Comparison of ENCODE assay signal across 19 cellular contexts in the genomic region with DNA sequence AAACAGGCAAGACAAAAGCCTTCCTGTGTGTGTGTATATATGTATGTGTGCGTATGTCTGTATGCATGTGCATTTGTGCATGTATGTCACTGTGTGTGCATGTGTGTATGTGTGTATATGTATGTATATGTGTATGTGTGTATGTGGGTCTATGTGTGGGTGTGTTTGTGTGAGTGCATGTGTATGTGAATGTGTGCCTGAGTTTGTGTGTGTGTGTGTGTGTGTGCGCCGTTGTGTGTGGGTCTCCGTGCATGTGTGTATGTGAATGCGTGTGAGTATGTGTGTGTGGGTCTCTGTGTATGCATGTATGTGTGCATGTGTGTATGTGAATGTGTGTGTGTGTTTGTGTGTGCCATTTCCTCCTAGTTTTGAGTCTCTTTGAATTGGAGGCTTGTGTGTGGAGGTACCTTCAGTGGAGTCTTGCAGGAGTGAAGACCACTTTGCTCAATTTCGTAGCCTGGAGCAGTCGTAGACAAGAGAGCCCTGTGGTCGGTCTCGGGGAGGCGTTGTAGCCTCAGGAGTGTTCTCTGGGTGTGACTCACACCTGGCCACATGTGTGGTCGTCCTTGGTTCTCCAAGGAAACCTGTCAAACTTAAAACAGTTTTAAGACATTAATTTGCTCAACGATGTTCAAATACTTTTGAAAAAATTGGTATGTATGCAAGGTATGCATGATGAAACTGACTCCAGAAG. TPM values are rescaled to one million over a fixed set of nuclear protein-coding genes. Genes with fewer than 3 reads are reported as not detected.
A peak's percentile ranks its signal among the peaks of the same experiment; 100 is the strongest.
DNase-seq lines count a peak whose midpoint lies in the region; ATAC-seq, FAIRE-seq and TF ChIP-seq lines count a peak whose summit lies in the region.
"Had no signal": no experiment of that assay in that cellular context is flagged by ENCODE, and none has a peak within 500 bp of the region (broad histone marks: within the 10 kb centered on the region; RNA-seq: fewer than 3 reads in every experiment).

No MANE protein-coding gene starts in this region.

- H3K9me3 ChIP-seq in Karpas-422 (ENCODE audit: low read length) = no peaks in the 10 kb centered on the region
- H3K9me3 ChIP-seq in H1 (ENCODE audit: insufficient read depth in 2 of 2, low read depth in 1 of 2, low read length in 1 of 2) = no peaks in the 10 kb centered on the region; a peak in 1 of 4 replicates
- H3K9me3 ChIP-seq in neuronal stem cell (replicated peaks in 1 of 2; ENCODE audit: control insufficient read depth in 2 of 2, insufficient read depth in 1 of 2, low read depth in 1 of 2, low read length in 2 of 2) = peaks cover 4 to 5% of the 10 kb centered on the region in 2 donors
- H3K9me3 ChIP-seq: Peyer's patch had no signal

- DNase-seq in GM12891 (ENCODE audit: insufficient read length, low spot score) (no peak), Karpas-422 (no peak), H1 (ENCODE audit: low read depth in 1 of 2, low spot score in 2 of 2) (no peak), neuronal stem cell (ENCODE audit: low spot score) (no peak), HEK293T (ENCODE audit: extremely low spot score) (no peak), Right ventricle myocardium superior (no peak)
- DNase-seq: ACHN; CD4-positive, alpha-beta memory T cell; DND-41; HCEC 1CT; NCI-H1105 treated with DMSO at 0.1 percent for 48 hours; NCI-H187; NCI-H446 treated with DMSO at 0.1 percent for 48 hours; NCI-H748 treated with DMSO at 0.1 percent for 48 hours; Peyer's patch; SIG-M5 had no signal

- H3K4ac ChIP-seq in H1 (replicated peaks; ENCODE audit: insufficient read length, low read depth, low read length) = no peak overlapping the region
- no peak overlapping the region for H3K4ac ChIP-seq in neuronal stem cell (ENCODE audit: low read length)

- peak; percentile 94 for FAIRE-seq in GM12891 (lab: Jason Lieb, UNC)
- no peak for FAIRE-seq in H1 (lab: Jason Lieb, UNC)
- FAIRE-seq: D721Med, K562 had no signal

- no peak for ATAC-seq in Right ventricle myocardium superior (ENCODE audit: poor library complexity)
- no peak for ATAC-seq in GM21423 (IDR thresholded peaks at IDR 0.05; ENCODE audit: unreplicated experiment)
- ATAC-seq: K562 had no signal

- no peaks in the 10 kb centered on the region for H4K20me1 ChIP-seq in Karpas-422 (ENCODE audit: insufficient read depth, low read depth, low read length)
- H4K20me1 ChIP-seq in H1 (replicated peaks in 1 of 2; ENCODE audit: control insufficient read depth in 1 of 2, insufficient read depth in 2 of 2, low read length in 2 of 2) = peaks cover 3 to 13% of the 10 kb centered on the region in 2 experiments

- H3K4me1 ChIP-seq in Karpas-422 (ENCODE audit: low read length) = peaks cover 89% of the 10 kb centered on the region
- peaks cover 0 to 5% (median under 1%) of the 10 kb centered on the region in 4 experiments; a peak in 4 of 7 replicates for H3K4me1 ChIP-seq in H1 (replicated peaks in 1 of 4; ENCODE audit: control insufficient read depth in 3 of 4, insufficient read depth in 4 of 4, low read length in 3 of 4)
- H3K4me1 ChIP-seq in neuronal stem cell (ENCODE audit: control insufficient read depth in 2 of 2, insufficient read depth in 1 of 2, low read depth in 1 of 2, low read length in 2 of 2) = peaks cover 0 to 4% of the 10 kb centered on the region in 2 donors

- H3K56ac ChIP-seq in H1 (replicated peaks; ENCODE audit: insufficient read length, low read depth, low read length) = peak overlapping the region; percentile 65

- no peak overlapping the region for H3K18ac ChIP-seq in H1 (ENCODE audit: extremely low read depth, low read length)
- no peak overlapping the region for H3K18ac ChIP-seq in neuronal stem cell (ENCODE audit: low read length)

- no peak overlapping the region; the same call in 1 of the 2 replicates for H2BK20ac ChIP-seq in H1 (ENCODE audit: low read length)

- H3K79me2 ChIP-seq in Karpas-422 (ENCODE audit: low read length) = peaks cover 10% of the 10 kb centered on the region
- H3K79me2 ChIP-seq in H1 (ENCODE audit: control insufficient read depth in 1 of 2, insufficient read depth in 2 of 2, low read length in 2 of 2) = peaks cover 0 to 7% of the 10 kb centered on the region in 2 experiments; a peak in 2 of 4 replicates

- H2BK120ac ChIP-seq in H1 (replicated peaks; ENCODE audit: low read depth, low read length) (no peak overlapping the region), neuronal stem cell (ENCODE audit: low read depth, low read length) (no peak overlapping the region)

- 90% methylated on average over 12 of the region's 12 CpGs; no CpG with 5 or more reads in 1 of the 2 experiments for WGBS in H1 (ENCODE audit: extremely low coverage in 1 of 2, insufficient coverage in 1 of 2, insufficient read length in 1 of 2, insufficient replicate concordance in 2 of 2, low coverage in 1 of 2, low lambda C conversion rate in 2 of 2, missing lambda C conversion rate in 1 of 2), 2 experiments
- no CpG with 5 or more reads among the region's 12 CpGs for WGBS in neuronal stem cell (ENCODE audit: extremely low coverage in 2 of 2, insufficient read length in 2 of 2, insufficient replicate concordance in 1 of 2), 2 donors

- H4K5ac ChIP-seq in H1 (ENCODE audit: insufficient read length, low read depth, low read length) = no peak overlapping the region

- H3K14ac ChIP-seq in H1 (ENCODE audit: insufficient read length) (no peak overlapping the region), neuronal stem cell (ENCODE audit: low read length) (no peak overlapping the region)

- no peak for TF ChIP-seq RAD21 in H1 (IDR thresholded peaks at IDR 0.05 in 1 of 2, conservative IDR thresholded peaks at IDR 0.05 in 1 of 2; ENCODE audit: low read depth in 2 of 2, low read length in 2 of 2)

- H2AK5ac ChIP-seq in H1 (ENCODE audit: low read depth, low read length) (peak overlapping the region; percentile 88; the same call in 1 of the 2 replicates), neuronal stem cell (ENCODE audit: low read depth, low read length) (no peak overlapping the region)

- H4K8ac ChIP-seq in H1 (ENCODE audit: extremely low read depth, insufficient read depth, low read length) (no peak overlapping the region), neuronal stem cell (ENCODE audit: low read depth, low read length) (no peak overlapping the region)

- no peaks in the 10 kb centered on the region for H3K9me2 ChIP-seq in Karpas-422 (replicated peaks; ENCODE audit: insufficient read depth, low read length)

- H3K4me2 ChIP-seq in Karpas-422 (ENCODE audit: low read depth, low read length, poor library complexity, severe bottlenecking) = peak overlapping the region; percentile 67
- H3K4me2 ChIP-seq in H1 (ENCODE audit: insufficient read depth in 1 of 2, low read depth in 2 of 2, low read length in 2 of 2) = no peak overlapping the region
- H3K4me2 ChIP-seq in neuronal stem cell (ENCODE audit: insufficient read depth, low read length, poor library complexity, severe bottlenecking) = no peak overlapping the region

- no peak for TF ChIP-seq CTCF in H1 (IDR thresholded peaks at IDR 0.05; ENCODE audit: control extremely low read depth in 1 of 3, insufficient read depth in 1 of 3, low read depth in 1 of 3, low read length in 3 of 3)

- no peak overlapping the region for H4K91ac ChIP-seq in H1 (replicated peaks; ENCODE audit: insufficient read length, low read length)
- H4K91ac ChIP-seq in neuronal stem cell (ENCODE audit: low read depth, low read length, poor library complexity) = no peak overlapping the region

- H2AFZ ChIP-seq in Karpas-422 (ENCODE audit: low read length) = no peak overlapping the region
- no peak overlapping the region for H2AFZ ChIP-seq in H1 (ENCODE audit: low read length)
- H2AFZ ChIP-seq in neuronal stem cell (ENCODE audit: low read length) = no peak overlapping the region

- H3K27ac ChIP-seq in Karpas-422 (ENCODE audit: low read length) (peak overlapping the region; percentile 94), H1 (ENCODE audit: low read depth, low read length) (no peak overlapping the region), neuronal stem cell (replicated peaks; ENCODE audit: low read length) (no peak overlapping the region)
- H3K27ac ChIP-seq: Peyer's patch had no signal

- H2BK12ac ChIP-seq in H1 (ENCODE audit: low read depth, low read length) (no peak overlapping the region), neuronal stem cell (ENCODE audit: low read length) (no peak overlapping the region)

- H3K79me1 ChIP-seq in H1 (ENCODE audit: low read depth, low read length) (peaks cover 9% of the 10 kb centered on the region), neuronal stem cell (ENCODE audit: low read depth, low read length) (peaks cover 6% of the 10 kb centered on the region)

- H3K27me3 ChIP-seq in Karpas-422 (ENCODE audit: low read length) (no peaks in the 10 kb centered on the region), H1 (replicated peaks in 1 of 4; ENCODE audit: control insufficient read depth in 3 of 4, extremely low read depth in 1 of 4, insufficient read depth in 3 of 4, low read length in 3 of 4) (no peaks in the 10 kb centered on the region; a peak in 1 of 7 replicates), neuronal stem cell (ENCODE audit: control insufficient read depth in 3 of 3, insufficient read depth in 3 of 3, low read depth in 1 of 3, low read length in 3 of 3) (no peaks in the 10 kb centered on the region)
- H3K27me3 ChIP-seq: Peyer's patch had no signal

- H2BK15ac ChIP-seq in H1 (ENCODE audit: low read length) (0 out of 2 replicates have a peak overlapping the region, but pooled peaks have one; percentile 8), neuronal stem cell (ENCODE audit: low read length) (no peak overlapping the region)

- CTCF ChIA-PET in H1 (lab: Charles Lee; ENCODE audit: partially characterized antibody) = interaction anchor here (1.0 to 1.4 kb wide), 3 partner anchors 14 to 106 kb away, joined by 3 to 4 read pairs (median 4); no protein-coding TSS in a partner anchor
- CTCF ChIA-PET in HEK293T (lab: Yijun Ruan, JAX) = no interaction called here

- POLR2A ChIA-PET in H1 (lab: Charles Lee; ENCODE audit: partially characterized antibody) = no interaction called here
- POLR2A ChIA-PET in HEK293T (lab: Yijun Ruan, JAX) = no interaction called here

- intact Hi-C loops in Right ventricle myocardium superior (cut with DNase I) = no loop called here

- H3K23ac ChIP-seq in H1 (ENCODE audit: insufficient read length) = no peak overlapping the region
- H3K23ac ChIP-seq in neuronal stem cell (ENCODE audit: low read depth, low read length, poor library complexity) = peak overlapping the region; percentile 32

- H3K9ac ChIP-seq in Karpas-422 (ENCODE audit: low read length) (peak overlapping the region; percentile 78), H1 (replicated peaks in 1 of 4; ENCODE audit: extremely low read depth in 1 of 4, low read depth in 3 of 4, low read length in 3 of 4) (no peak overlapping the region; a peak in 1 of 7 replicates), neuronal stem cell (ENCODE audit: low read depth, low read length, poor library complexity) (no peak overlapping the region)

- H3K4me3 ChIP-seq in Karpas-422 (ENCODE audit: low read length) = peak overlapping the region; percentile 65
- no peak overlapping the region for H3K4me3 ChIP-seq in H1 (ENCODE audit: extremely low read depth in 1 of 4, insufficient read depth in 2 of 4, low read depth in 3 of 4, low read length in 4 of 4)
- H3K4me3 ChIP-seq in neuronal stem cell (ENCODE audit: low read length in 2 of 2) = no peak overlapping the region
- H3K4me3 ChIP-seq: K562, Peyer's patch had no signal

- TF ChIP-seq EP300 in H1 (IDR thresholded peaks at IDR 0.05; ENCODE audit: borderline replicate concordance in 1 of 2, low read depth in 2 of 2, low read length in 2 of 2) = no peak

- H3K23me2 ChIP-seq in H1 (ENCODE audit: low read depth, low read length) = peaks cover 4% of the 10 kb centered on the region; the same call in 1 of the 2 replicates

- no peak for TF ChIP-seq POLR2A in GM12891 (IDR thresholded peaks at IDR 0.05; ENCODE audit: low read depth, low read length)
- TF ChIP-seq POLR2A in H1 (IDR thresholded peaks at IDR 0.05; ENCODE audit: control extremely low read depth in 1 of 2, low read depth in 2 of 2, low read length in 2 of 2) = no peak

- no peaks in the 10 kb centered on the region for H3K36me3 ChIP-seq in Karpas-422 (ENCODE audit: insufficient read depth, low read length)
- H3K36me3 ChIP-seq in H1 (ENCODE audit: control insufficient read depth in 2 of 4, insufficient read depth in 4 of 4, low read length in 3 of 4) = no peaks in the 10 kb centered on the region
- no peaks in the 10 kb centered on the region for H3K36me3 ChIP-seq in neuronal stem cell (replicated peaks in 1 of 2; ENCODE audit: control insufficient read depth in 2 of 2, insufficient read depth in 2 of 2, low read length in 2 of 2)
- H3K36me3 ChIP-seq: Peyer's patch had no signal

- H2BK5ac ChIP-seq in H1 (ENCODE audit: low read depth, low read length) = no peak overlapping the region
- no peak overlapping the region for H2BK5ac ChIP-seq in neuronal stem cell (ENCODE audit: low read length)

RNA-seq across cellular contexts. Expression of a gene that starts 28.1 kb away (rescaled TPM):
- 4.0 TPM for polyA plus RNA-seq in GM12891 (2012; ENCODE audit: low read depth, missing spikeins)
- 9.1 and 11.8 TPM in 2 replicates for total RNA-seq in Karpas-422 (2014; rRNA removed; shearing (Covaris generic); ENCODE audit: low replicate concordance)
- 25.5 and 27.5 TPM in 2 replicates for total RNA-seq in H1 (2021; fragmentation: NEBNext Ultra II Directional; extraction: Animal tissue kit (Norgen Biotek cat#: 25700))
- 16.8 and 19.7 TPM in 2 replicates for polyA plus RNA-seq in H1 (2011; rRNA removed)
- 15.9 TPM for polyA plus RNA-seq in H1 (2011; cell fraction: cytosol; rRNA removed)
- 12.0 TPM for polyA plus RNA-seq in H1 (2011; cell fraction: nucleus; rRNA removed)
- polyA plus RNA-seq in H1 (2012, experiment 1 of 2) = 16.0 to 19.8 TPM (median 18.0 TPM) in 4 replicates
- 19.3 TPM for polyA plus RNA-seq in H1 (2012, experiment 2 of 2)
- polyA plus RNA-seq in H1 (2013, experiment 1 of 2) = 15.4 TPM
- polyA plus RNA-seq in H1 (2013, experiment 2 of 2) = 14.7 TPM
- polyA minus RNA-seq in H1 (2011; rRNA and poly(A)+ RNA removed) = 21.6 and 22.1 TPM in 2 replicates
- 12.3 TPM for polyA minus RNA-seq in H1 (2011; cell fraction: cytosol; rRNA and poly(A)+ RNA removed)
- polyA minus RNA-seq in H1 (2011; cell fraction: nucleus; rRNA and poly(A)+ RNA removed) = 12.1 TPM
- polyA plus RNA-seq in neuronal stem cell (2013, experiment 1 of 2) = 13.4 TPM
- polyA plus RNA-seq in neuronal stem cell (2013, experiment 2 of 2) = 13.7 TPM
- total RNA-seq in Right ventricle myocardium superior = 99.1 TPM
